Comparison of ENCODE assay signal across 8 cellular contexts in the genomic region with DNA sequence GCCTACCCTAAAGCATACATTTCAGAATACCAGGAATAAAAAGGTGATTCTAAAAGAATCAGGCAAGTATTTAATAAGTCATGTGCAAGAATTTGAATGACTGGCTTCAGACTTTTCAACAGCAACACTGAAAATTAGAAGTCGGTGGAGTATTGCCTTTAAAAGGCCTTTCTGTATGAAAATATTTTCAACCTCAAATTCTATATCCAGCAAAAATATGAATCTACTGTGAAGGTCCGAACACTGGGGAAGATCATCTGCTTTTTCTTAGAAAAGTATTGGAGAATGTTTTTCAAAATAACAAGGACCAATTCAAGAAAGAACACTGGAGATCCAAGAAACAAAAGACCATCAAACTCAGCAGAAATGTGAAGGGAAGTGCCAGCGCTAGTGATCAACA.
"Had no signal": no experiment of that assay in that cellular context is flagged by ENCODE, and none has a peak within 500 bp of the region (broad histone marks: within the 10 kb centered on the region; RNA-seq: fewer than 3 reads in every experiment).

No MANE protein-coding gene starts in this region.

- H3K27ac ChIP-seq: GM23248 had no signal

- H3K4me3 ChIP-seq: GM23248, GM23338, HAP-1 had no signal

- H3K9me3 ChIP-seq: HAP-1 had no signal

- DNase-seq: GM23248, GOT3, H7, H9, HCEC 1CT, HFFc6 had no signal

- H3K4me1 ChIP-seq: HAP-1 had no signal

- H3K36me3 ChIP-seq: HAP-1 had no signal
